9 cellular contexts compared by ENCODE assay signal in the genomic region with DNA sequence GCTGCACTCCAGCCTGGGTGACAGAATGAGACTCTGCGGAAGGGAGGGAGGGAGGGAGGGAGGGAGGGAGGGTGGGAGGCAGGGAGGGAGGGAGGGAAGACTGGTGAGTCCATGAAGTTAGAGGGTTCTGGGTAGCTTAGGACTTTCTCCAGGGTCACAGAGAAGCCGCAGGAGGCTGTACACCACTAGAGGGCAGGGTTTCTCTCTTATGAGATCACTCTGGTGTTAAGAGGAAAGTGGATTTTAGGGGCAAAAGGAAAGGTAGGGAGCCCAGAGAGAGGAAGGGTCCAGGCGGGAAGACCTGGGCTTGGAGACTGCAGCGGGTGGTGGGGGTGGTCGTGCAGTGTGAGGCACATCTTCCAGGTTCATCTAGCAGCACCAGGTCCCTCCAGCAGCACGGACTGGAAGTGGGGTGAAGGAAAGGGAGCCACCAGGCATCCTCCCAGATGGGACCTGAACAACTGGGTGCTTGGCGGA. TPM values are rescaled to one million over a fixed set of nuclear protein-coding genes. Genes with fewer than 3 reads are reported as not detected.
A peak's percentile ranks its signal among the peaks of the same experiment; 100 is the strongest.
DNase-seq lines count a peak whose midpoint lies in the region; ATAC-seq, FAIRE-seq and TF ChIP-seq lines count a peak whose summit lies in the region.
"Had no signal": no experiment of that assay in that cellular context is flagged by ENCODE, and none has a peak within 500 bp of the region (broad histone marks: within the 10 kb centered on the region; RNA-seq: fewer than 3 reads in every experiment).

No MANE protein-coding gene starts in this region.

- peak; percentile 57 for TF ChIP-seq RAD21 in HCT116 (IDR thresholded peaks at IDR 0.05; ENCODE audit: low read depth)

- peak; percentile 91 for ATAC-seq in HCT116
- ATAC-seq in HG03135 (IDR thresholded peaks at IDR 0.05; ENCODE audit: unreplicated experiment) = no peak
- ATAC-seq in HG03196 (IDR thresholded peaks at IDR 0.05; ENCODE audit: unreplicated experiment) = no peak

- no peaks in the 10 kb centered on the region for H3K36me3 ChIP-seq in Caco-2 (ENCODE audit: control insufficient read depth, insufficient read depth, low read length)
- H3K36me3 ChIP-seq in HCT116 (ENCODE audit: control insufficient read depth in 1 of 2, insufficient read depth in 2 of 2, low read length in 2 of 2) = no peaks in the 10 kb centered on the region
- H3K36me3 ChIP-seq in hepatocyte (replicated peaks; ENCODE audit: insufficient read depth, low read depth) = no peaks in the 10 kb centered on the region
- H3K36me3 ChIP-seq in small intestine (ENCODE audit: control insufficient read depth in 2 of 2, insufficient read depth in 2 of 2, low read length in 2 of 2) = no peaks in the 10 kb centered on the region

- no peak for FAIRE-seq in small intestine (lab: Jason Lieb, UNC)

- H3K9me3 ChIP-seq in Caco-2 (no peaks in the 10 kb centered on the region), HCT116 (ENCODE audit: control insufficient read depth in 1 of 2, insufficient read depth in 1 of 2, low read depth in 1 of 2, low read length in 2 of 2) (no peaks in the 10 kb centered on the region), hepatocyte (ENCODE audit: low read depth) (no peaks in the 10 kb centered on the region), small intestine (ENCODE audit: control insufficient read depth, low read depth) (no peaks in the 10 kb centered on the region)

- POLR2A ChIA-PET in Caco-2 (lab: Charles Lee) (no interaction called here), HCT116 (lab: Charles Lee) (interaction anchor here (0.7 to 1.6 kb wide), 4 partner anchors 10 to 53 kb away, joined by 3 to 7 read pairs (median 4); no protein-coding TSS in a partner anchor)

- CTCF ChIA-PET in Caco-2 (lab: Charles Lee) = interaction anchor here (0.6 to 2.6 kb wide), 27 partner anchors 10 to 368 kb away, joined by 3 to 36 read pairs (median 4); a partner anchor contains a TSS
- CTCF ChIA-PET in HCT116 (lab: Charles Lee) = interaction anchor here (0.6 to 2.2 kb wide), 21 partner anchors 8 to 383 kb away, joined by 3 to 45 read pairs (median 3); no protein-coding TSS in a partner anchor

- H3K79me2 ChIP-seq in HCT116 (ENCODE audit: insufficient read depth, low read length) (no peaks in the 10 kb centered on the region), hepatocyte (peaks cover 5% of the 10 kb centered on the region)

- BruUV-seq in Caco-2 (replicated peaks; lab: Mats Ljungman, UMichigan) (no TSS peak), HCT116 (replicated peaks; lab: Mats Ljungman, UMichigan) (no TSS peak)

- no peak overlapping the region for H3K4me3 Mint-ChIP-seq in Caco-2 (ENCODE audit: unreplicated experiment)

- RAD21 ChIA-PET in HCT116 (lab: Charles Lee; ENCODE audit: low non-redundant PET in 1 of 2, low total read pairs in 2 of 2, uncharacterized antibody in 2 of 2, unreplicated experiment in 2 of 2) = interaction anchor here in 1 of 2 experiments (0.8 kb wide), 1 partner anchor 366 kb away, joined by 4 read pairs; no protein-coding TSS in a partner anchor

- no peaks in the 10 kb centered on the region for H3K9me2 ChIP-seq in HCT116 (ENCODE audit: insufficient read depth)
- no peaks in the 10 kb centered on the region for H3K9me2 ChIP-seq in hepatocyte (replicated peaks; ENCODE audit: insufficient read depth)

- H3K27ac Mint-ChIP-seq in Caco-2 (ENCODE audit: unreplicated experiment) = peak overlapping the region; percentile 60

- H4K20me1 ChIP-seq in HCT116 (ENCODE audit: insufficient read depth) = no peaks in the 10 kb centered on the region
- no peaks in the 10 kb centered on the region for H4K20me1 ChIP-seq in hepatocyte (ENCODE audit: insufficient read depth, poor library complexity, severe bottlenecking)

- no peak overlapping the region for H3K9ac ChIP-seq in HCT116 (ENCODE audit: low read length)

- no peak for TF ChIP-seq POLR2A in HCT116 (IDR thresholded peaks at IDR 0.05; ENCODE audit: borderline replicate concordance, extremely low read depth, insufficient read depth, insufficient read length)

- no peaks in the 10 kb centered on the region for H3K27me3 Mint-ChIP-seq in Caco-2 (ENCODE audit: insufficient read depth, unreplicated experiment)

- peaks cover 19% of the 10 kb centered on the region for H3K4me1 Mint-ChIP-seq in Caco-2 (ENCODE audit: low read depth, unreplicated experiment)

- peak; percentile 79 to 98 for TF ChIP-seq CTCF in Caco-2 (IDR thresholded peaks at IDR 0.05; ENCODE audit: insufficient read depth in 1 of 2, low read depth in 1 of 2, low read length in 1 of 2, severe bottlenecking in 1 of 2, unreplicated experiment in 1 of 2)
- peak; percentile 32 to 85 (median 65); a peak in 5 of 6 replicates for TF ChIP-seq CTCF in HCT116 (IDR thresholded peaks at IDR 0.05 in 2 of 3, conservative IDR thresholded peaks at IDR 0.05 in 1 of 3; ENCODE audit: borderline replicate concordance in 1 of 3, insufficient read depth in 1 of 3, low read depth in 2 of 3, low read length in 2 of 3)
- TF ChIP-seq CTCF in hepatocyte (IDR thresholded peaks at IDR 0.05; ENCODE audit: poor library complexity) = peak; percentile 71

- intact Hi-C loops in Caco-2 (cut with micrococcal nuclease; ENCODE audit: unreplicated experiment) (loop anchor here (1.0 kb wide), 2 partner anchors 15 to 58 kb away; a partner anchor contains a TSS), HCT116 (cut with micrococcal nuclease) (loop anchor here (2.0 to 5.0 kb wide), 2 partner anchors 343 to 368 kb away; no protein-coding TSS in a partner anchor)

- H3K4me3 ChIP-seq in Caco-2 (ENCODE audit: low read depth, low read length) (no peak overlapping the region), HCT116 (replicated peaks in 1 of 2; ENCODE audit: low read depth in 1 of 2, low read length in 2 of 2) (no peak overlapping the region), hepatocyte (no peak overlapping the region), small intestine (ENCODE audit: low read depth in 1 of 2, low read length in 2 of 2) (no peak overlapping the region)

- DNase-seq in Caco-2 (peak; percentile 80 to 86), HCT116 (ENCODE audit: low read depth, low spot score) (peak; percentile 68), NCI-H774 (lab: John Stamatoyannopoulos, UW) (peak; percentile 5), amniotic stem cell (lab: John Stamatoyannopoulos, UW) (peak; percentile 58), hepatocyte (ENCODE audit: low spot score) (peak; percentile 90), small intestine (peak; percentile 60)

- H3K27me3 ChIP-seq in Caco-2 (replicated peaks; ENCODE audit: control insufficient read depth, insufficient read depth, low read length) (no peaks in the 10 kb centered on the region), HCT116 (ENCODE audit: insufficient read depth, low read length) (no peaks in the 10 kb centered on the region), hepatocyte (no peaks in the 10 kb centered on the region), small intestine (ENCODE audit: control insufficient read depth in 2 of 2, insufficient read depth in 2 of 2, low read length in 2 of 2) (no peaks in the 10 kb centered on the region)

- WGBS in hepatocyte (ENCODE audit: low lambda C conversion rate, missing lambda C conversion rate) = 56% methylated on average over 6 of the region's 7 CpGs
- 26 to 43% (median 34%) methylated on average over 6 to 7 of the region's 7 CpGs for WGBS in small intestine, 3 donors

- H3K4me1 ChIP-seq in Caco-2 = 0 out of 2 replicates have a peak, but pooled peaks cover 14% of the 10 kb centered on the region
- H3K4me1 ChIP-seq in HCT116 (ENCODE audit: control insufficient read depth in 1 of 2, insufficient read depth in 2 of 2, low read length in 2 of 2) = peaks cover 21 to 34% of the 10 kb centered on the region in 2 experiments; a peak in 3 of 4 replicates
- H3K4me1 ChIP-seq in hepatocyte (ENCODE audit: insufficient read depth) = peaks cover 34% of the 10 kb centered on the region
- no peaks in the 10 kb centered on the region for H3K4me1 ChIP-seq in small intestine (ENCODE audit: control insufficient read depth in 2 of 2, insufficient read depth in 1 of 2, low read depth in 1 of 2, low read length in 1 of 2)

- no peaks in the 10 kb centered on the region for H3K9me3 Mint-ChIP-seq in Caco-2 (ENCODE audit: unreplicated experiment)

- peaks cover 5% of the 10 kb centered on the region for H3K36me3 Mint-ChIP-seq in Caco-2 (ENCODE audit: insufficient read depth, unreplicated experiment)

- H3K27ac ChIP-seq in HCT116 (ENCODE audit: low read depth, low read length) = no peak overlapping the region
- H3K27ac ChIP-seq in hepatocyte = no peak overlapping the region
- no peak overlapping the region for H3K27ac ChIP-seq in small intestine (ENCODE audit: low read depth in 1 of 2, low read length in 1 of 2)

- H2AFZ ChIP-seq in HCT116 (ENCODE audit: low read depth, low read length, poor library complexity, severe bottlenecking) = no peak overlapping the region
- no peak overlapping the region for H2AFZ ChIP-seq in hepatocyte

- H3K4me2 ChIP-seq in HCT116 (ENCODE audit: low read length) (peak overlapping the region; percentile 20; the same call in 1 of the 2 replicates), hepatocyte (no peak overlapping the region)

TF ChIP-seq in HCT116, 20 proteins besides CTCF, POLR2A, EP300 and RAD21:
- TF ChIP-seq TCF7L2 (IDR thresholded peaks at IDR 0.05; ENCODE audit: borderline replicate concordance, extremely low read depth, insufficient read depth, insufficient read length) (no peak), YY1 (IDR thresholded peaks at IDR 0.05; ENCODE audit: extremely low read depth, insufficient replicate concordance, low read depth, low read length) (peak; percentile 27)

RNA-seq across cellular contexts. Expression of a gene that starts 48.7 kb away (rescaled TPM):
- 18.3 and 20.7 TPM in 2 replicates for total RNA-seq in Caco-2 (2022)
- 5.9 TPM for total RNA-seq in HCT116 (2021; ENCODE audit: unreplicated experiment)
- polyA plus RNA-seq in HCT116 (2012) = 5.5 and 6.5 TPM in 2 replicates
- total RNA-seq in hepatocyte = 8.4 and 11.4 TPM in 2 replicates
- polyA plus RNA-seq in hepatocyte = 11.3 and 12.0 TPM in 2 replicates
- polyA plus RNA-seq in small intestine = 1 to 10 TPM in 2 of 3 donors, under 1 TPM in 1; 0.45 to 4.3 (median 1.1) TPM

RNA-seq across cellular contexts. Expression of a gene that starts 58.0 kb away (rescaled TPM):
- 16.2 and 22.4 TPM in 2 replicates for total RNA-seq in Caco-2 (2022)
- 22.0 TPM for total RNA-seq in HCT116 (2021; ENCODE audit: unreplicated experiment)
- 29.6 and 41.5 TPM in 2 replicates for polyA plus RNA-seq in HCT116 (2012)
- 12.4 and 15.5 TPM in 2 replicates for total RNA-seq in hepatocyte
- 10.9 and 12.7 TPM in 2 replicates for polyA plus RNA-seq in hepatocyte
- 10 to 100 TPM in 1 of 3 donors, 1 to 10 TPM in 1, under 1 TPM in 1; 0.27 to 10.9 (median 2.5) TPM for polyA plus RNA-seq in small intestine
- total RNA-seq: T-helper 1 cell treated with Interleukin-12 subunit alpha and Interleukin-12 subunit beta and Interleukin-4 antibody, amounts not matched to agents 30 ng/mL and 1 ng/mL, for 36 hours had no signal

Comparison
In these comparisons a context has a peak if more than half of its experiments do, and no peak if none do; other contexts are left out.
1. DNase-seq: peak in every context shown above with its lines; median percentile 90 in hepatocyte; 83 in Caco-2; 68 in HCT116; 60 in small intestine; 58 in amniotic stem cell; 5 in NCI-H774.